ENCODE assay signal across 9 cellular contexts in the genomic region with DNA sequence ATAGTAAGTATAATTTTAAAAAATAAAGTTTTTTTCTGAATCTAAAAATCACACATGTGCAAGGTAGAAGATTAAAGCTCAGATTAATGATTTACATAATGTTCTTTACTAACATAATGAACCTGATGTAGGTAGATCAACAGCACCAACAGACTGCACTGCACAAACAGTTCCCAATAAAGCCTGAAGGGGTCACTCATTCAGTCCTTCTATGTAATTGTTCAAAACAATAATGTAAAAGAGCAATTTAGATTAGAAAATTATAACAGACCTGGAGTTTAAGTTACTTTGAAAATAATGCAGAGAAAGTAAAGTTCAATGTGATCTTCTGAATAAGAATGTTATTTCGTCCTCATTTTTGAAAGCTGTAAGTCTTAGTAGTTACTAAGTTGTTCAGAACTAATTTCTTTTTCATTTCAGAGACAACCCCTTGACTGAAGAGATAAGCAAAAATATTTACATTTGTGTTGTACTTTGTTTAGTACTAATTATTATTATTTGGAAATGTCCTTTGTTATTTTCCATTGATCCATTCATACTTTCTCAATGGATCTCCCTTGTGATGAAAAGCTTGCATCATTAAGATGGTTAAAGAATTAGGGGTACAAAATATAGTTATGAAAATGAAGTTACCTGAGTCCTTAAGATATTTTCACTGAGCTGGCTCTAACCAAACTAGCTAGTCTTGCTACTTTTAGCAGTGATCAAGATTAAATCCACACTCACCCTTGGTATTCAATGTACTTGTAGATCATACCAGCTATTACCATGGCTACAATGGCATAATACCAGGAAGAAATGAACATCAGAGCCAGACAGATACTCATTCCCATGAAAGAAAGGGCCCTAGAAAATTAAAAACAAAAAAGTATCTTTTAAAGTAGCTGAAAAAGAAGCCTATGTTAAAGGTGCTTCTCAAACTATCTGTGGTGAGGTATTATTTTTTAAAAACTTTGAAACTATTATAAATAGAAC. TPM values are rescaled to one million over a fixed set of nuclear protein-coding genes. Genes with fewer than 3 reads are reported as not detected.
DNase-seq lines count a peak whose midpoint lies in the region; ATAC-seq, FAIRE-seq and TF ChIP-seq lines count a peak whose summit lies in the region.
"Had no signal": no experiment of that assay in that cellular context is flagged by ENCODE, and none has a peak within 500 bp of the region (broad histone marks: within the 10 kb centered on the region; RNA-seq: fewer than 3 reads in every experiment).

No MANE protein-coding gene starts in this region.

- 59 to 63% methylated on average over 1 of the region's 1 CpG for WGBS in gastroesophageal sphincter (ENCODE audit: low coverage in 1 of 2), 2 donors

- TF ChIP-seq CTCF in C4-2B (conservative IDR thresholded peaks at IDR 0.05): peak; percentile 90
- TF ChIP-seq CTCF in gastroesophageal sphincter (IDR thresholded peaks at IDR 0.05): peak; percentile 53 to 64 (median 60)
- no peak for TF ChIP-seq CTCF in omental fat pad (IDR thresholded peaks at IDR 0.05)

- H3K27ac Mint-ChIP-seq in activated CD8-positive, alpha-beta T cell treated with anti-CD3 and anti-CD28 coated beads, Interleukin-2, amount 10 ng/mL, durations not matched to agents 7 days and 5 days: no peak overlapping the region

- TF ChIP-seq EP300 in gastroesophageal sphincter (IDR thresholded peaks at IDR 0.05): no peak

- DNase-seq in GM12892 (ENCODE audit: insufficient read length) (peak; percentile 9), LoVo (ENCODE audit: low spot score) (peak; percentile 30), renal cortical epithelial cell (ENCODE audit: low read depth) (peak; percentile 68), omental fat pad (ENCODE audit: low spot score) (no peak)
- DNase-seq in activated CD8-positive, alpha-beta T cell treated with anti-CD3 and anti-CD28 coated beads, Interleukin-2, amount 10 ng/mL, durations not matched to agents 7 days and 5 days: peak; percentile 61
- DNase-seq in NK-92 treated with Interleukin-12 subunit alpha and Interleukin-12 subunit beta, amount 100 ng/mL, for 24 hours (lab: John Stamatoyannopoulos, UW): no peak

- H3K9me3 ChIP-seq in gastroesophageal sphincter: no peaks in the 10 kb centered on the region
- H3K9me3 ChIP-seq: SJSA1 had no signal

- no peak for TF ChIP-seq POLR2A in GM12892 (IDR thresholded peaks at IDR 0.05; ENCODE audit: low read depth, low read length)
- TF ChIP-seq POLR2A in gastroesophageal sphincter (IDR thresholded peaks at IDR 0.05): no peak

- H3K36me3 ChIP-seq in gastroesophageal sphincter: peaks cover 0 to 86% of the 10 kb centered on the region in 2 donors
- H3K36me3 ChIP-seq: SJSA1 had no signal

- ATAC-seq in activated CD8-positive, alpha-beta T cell treated with anti-CD3 and anti-CD28 coated beads, Interleukin-2, amount 10 ng/mL, durations not matched to agents 7 days and 5 days: peak; percentile 79
- no peak for ATAC-seq in gastroesophageal sphincter
- no peak for ATAC-seq in omental fat pad (ENCODE audit: low FRiP score)

- no peaks in the 10 kb centered on the region for H3K27me3 ChIP-seq in gastroesophageal sphincter
- H3K27me3 ChIP-seq: SJSA1 had no signal

- no peak overlapping the region for H3K4me3 ChIP-seq in gastroesophageal sphincter
- H3K4me3 ChIP-seq: SJSA1 had no signal

- no peaks in the 10 kb centered on the region for H3K4me1 ChIP-seq in gastroesophageal sphincter

- CTCF ChIA-PET in activated CD8-positive, alpha-beta T cell treated with anti-CD3 and anti-CD28 coated beads, Interleukin-2, amount 10 ng/mL, durations not matched to agents 7 days and 5 days (lab: Charles Lee): interaction anchor here (0.7 to 4.4 kb wide), 28 partner anchors 9 to 179 kb away, joined by 3 to 93 read pairs (median 4); partner anchors contain the start of genes EMC4, LPCAT4, NOP10 and NUTM1

- no peaks in the 10 kb centered on the region for H3K27me3 Mint-ChIP-seq in activated CD8-positive, alpha-beta T cell treated with anti-CD3 and anti-CD28 coated beads, Interleukin-2, amount 10 ng/mL, durations not matched to agents 7 days and 5 days (ENCODE audit: low read depth)

- H3K4me1 Mint-ChIP-seq in activated CD8-positive, alpha-beta T cell treated with anti-CD3 and anti-CD28 coated beads, Interleukin-2, amount 10 ng/mL, durations not matched to agents 7 days and 5 days (ENCODE audit: low read depth): peaks cover 18% of the 10 kb centered on the region

- FAIRE-seq in GM12892 (lab: Jason Lieb, UNC): peak; percentile 87

- POLR2A ChIA-PET in activated CD8-positive, alpha-beta T cell treated with anti-CD3 and anti-CD28 coated beads, Interleukin-2, amount 10 ng/mL, durations not matched to agents 7 days and 5 days (lab: Charles Lee): interaction anchor here (0.9 to 1.7 kb wide), 6 partner anchors 12 to 140 kb away, joined by 3 to 5 read pairs (median 4); partner anchors contain the start of genes EMC7, LPCAT4, NOP10 and NUTM1

- peaks cover 43% of the 10 kb centered on the region for H3K36me3 Mint-ChIP-seq in activated CD8-positive, alpha-beta T cell treated with anti-CD3 and anti-CD28 coated beads, Interleukin-2, amount 10 ng/mL, durations not matched to agents 7 days and 5 days (ENCODE audit: low read depth)

- no peak overlapping the region for H3K4me3 Mint-ChIP-seq in activated CD8-positive, alpha-beta T cell treated with anti-CD3 and anti-CD28 coated beads, Interleukin-2, amount 10 ng/mL, durations not matched to agents 7 days and 5 days

- H3K27ac ChIP-seq in C4-2B (no peak overlapping the region), gastroesophageal sphincter (no peak overlapping the region)
- H3K27ac ChIP-seq: SJSA1 had no signal

- H3K9me3 Mint-ChIP-seq in activated CD8-positive, alpha-beta T cell treated with anti-CD3 and anti-CD28 coated beads, Interleukin-2, amount 10 ng/mL, durations not matched to agents 7 days and 5 days (ENCODE audit: insufficient read depth): no peaks in the 10 kb centered on the region

RNA-seq across cellular contexts. Expression of gene EMC4, which starts 16.8 kb away (rescaled TPM):
- polyA plus RNA-seq in GM12892 (2012; ENCODE audit: missing spikeins): 98.4 TPM
- 10 to 100 TPM; 79.0 to 81.9 TPM for total RNA-seq in activated CD8-positive, alpha-beta T cell treated with anti-CD3 and anti-CD28 coated beads, Interleukin-2, amount 10 ng/mL, durations not matched to agents 7 days and 5 days
- total RNA-seq in gastroesophageal sphincter (100 to 1,000 TPM; 138 to 173 (median 161) TPM), renal cortical epithelial cell (143 and 257 TPM in 2 replicates), omental fat pad (100 to 1,000 TPM; 119 to 145 (median 133) TPM)

RNA-seq across cellular contexts. Expression of gene KATNBL1, which starts 31.8 kb away (rescaled TPM):
- polyA plus RNA-seq in GM12892 (2012; ENCODE audit: missing spikeins): 40.2 TPM
- total RNA-seq in activated CD8-positive, alpha-beta T cell treated with anti-CD3 and anti-CD28 coated beads, Interleukin-2, amount 10 ng/mL, durations not matched to agents 7 days and 5 days: 10 to 100 TPM; 40.5 to 44.5 TPM
- 10 to 100 TPM; 28.6 to 60.7 (median 40.0) TPM for total RNA-seq in gastroesophageal sphincter
- 51.9 and 54.5 TPM in 2 replicates for total RNA-seq in renal cortical epithelial cell
- 10 to 100 TPM; 35.4 to 83.1 (median 44.5) TPM for total RNA-seq in omental fat pad

Comparison
In these comparisons a context has a peak if more than half of its experiments do, and no peak if none do; other contexts are left out.
1. CTCF ChIP-seq: peak in C4-2B (single experiment) and gastroesophageal sphincter (4 of 4); none in omental fat pad (0 of 3).
2. DNase-seq: peak in GM12892 (single experiment), LoVo (single experiment), activated CD8-positive, alpha-beta T cell treated with anti-CD3 and anti-CD28 coated beads, Interleukin-2, amount 10 ng/mL, durations not matched to agents 7 days and 5 days (single experiment) and renal cortical epithelial cell (single experiment); none in NK-92 treated with Interleukin-12 subunit alpha and Interleukin-12 subunit beta, amount 100 ng/mL, for 24 hours (single experiment) and omental fat pad (single experiment).